Comparison of ENCODE assay signal across 8 cellular contexts in the genomic region with DNA sequence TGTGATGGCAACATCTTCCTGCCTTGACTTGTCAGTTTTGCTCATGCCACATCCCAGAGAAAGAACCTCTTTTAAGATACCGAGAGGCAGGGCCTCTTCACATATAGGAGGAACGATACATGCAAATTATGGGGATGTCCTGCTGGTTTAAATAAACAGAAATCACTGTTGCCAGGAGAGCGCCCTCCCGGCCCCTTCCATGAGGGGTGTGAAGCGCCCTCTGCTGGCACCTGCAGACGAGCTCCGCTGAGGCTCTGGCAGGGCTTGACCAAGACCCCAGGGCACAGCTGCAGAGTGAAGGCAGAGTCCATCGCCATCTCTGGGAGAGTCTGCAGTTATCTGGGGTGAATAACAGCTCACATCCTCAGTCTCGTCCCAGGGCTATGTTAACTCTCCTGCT.
A peak's percentile ranks its signal among the peaks of the same experiment; 100 is the strongest.
DNase-seq lines count a peak whose midpoint lies in the region; ATAC-seq and TF ChIP-seq lines count a peak whose summit lies in the region.
"Not testable (repeated sequence)": the region's sequence is repeated elsewhere in the genome, so short reads cannot be mapped to it uniquely, and the experiment has no call there.

No MANE protein-coding gene starts in this region.

- H3K4me3 Mint-ChIP-seq in H9, activated B cell treated with CpG ODN at 0.5 μM for 24 hours: not testable (repeated sequence)

- H3K36me3 Mint-ChIP-seq in H9 (ENCODE audit: insufficient read depth in 1 of 3, low read depth in 3 of 3); activated B cell treated with CpG ODN at 0.5 μM for 24 hours (ENCODE audit: low read depth): not testable (repeated sequence)

- H4K91ac ChIP-seq in H9 (ENCODE audit: insufficient read length, low read depth, low read length), result not testable (repeated sequence)

- not testable (repeated sequence) for H4K8ac ChIP-seq in H9 (replicated peaks; ENCODE audit: insufficient read length, low read depth, low read length)

- CTCF ChIA-PET in activated B cell treated with CpG ODN at 0.5 μM for 24 hours (lab: Charles Lee), result not testable (repeated sequence)

- H4K20me1 ChIP-seq in H9 (ENCODE audit: control insufficient read depth, insufficient read depth, insufficient read length); Loucy (ENCODE audit: insufficient read depth, low read length, poor library complexity, severe bottlenecking): not testable (repeated sequence)

- not testable (repeated sequence) for H2AK5ac ChIP-seq in H9 (ENCODE audit: insufficient read length, low read length)

- H3K36me3 ChIP-seq in Loucy (ENCODE audit: insufficient read depth, low read length); heart right ventricle: not testable (repeated sequence)

- H3K4ac ChIP-seq in H9 (ENCODE audit: low read depth, low read length), result not testable (repeated sequence)

- not testable (repeated sequence) for H2BK5ac ChIP-seq in H9 (ENCODE audit: insufficient read length, low read length)

- not testable (repeated sequence) for H3K4me3 ChIP-seq in Loucy (ENCODE audit: low read length, poor library complexity, severe bottlenecking); heart right ventricle

- not testable (repeated sequence) for H3K4me2 ChIP-seq in H9 (ENCODE audit: insufficient read depth, insufficient read length, low read length); Loucy (ENCODE audit: low read depth, low read length, poor library complexity, severe bottlenecking)

- WGBS in H9 (ENCODE audit: extremely low coverage, insufficient read length, low lambda C conversion rate), result no CpG with 5 or more reads among the region's 9 CpGs
- WGBS in heart right ventricle, 2 donors, result 4 to 6% methylated on average over 4 to 5 of the region's 9 CpGs

- H4K5ac ChIP-seq in H9 (ENCODE audit: insufficient read length, low read depth, low read length), result not testable (repeated sequence)

- not testable (repeated sequence) for H3K9me3 ChIP-seq in H9 (ENCODE audit: control insufficient read depth, low read depth, low read length); Loucy (ENCODE audit: insufficient read depth, low read depth, low read length); heart right ventricle

- not testable (repeated sequence) for H2BK120ac ChIP-seq in H9 (ENCODE audit: low read depth, low read length, poor library complexity, severe bottlenecking)

- H3K4me1 Mint-ChIP-seq in H9, activated B cell treated with CpG ODN at 0.5 μM for 24 hours: not testable (repeated sequence)

- H3F3A ChIP-seq in Loucy (ENCODE audit: low read depth), result not testable (repeated sequence)

- POLR2A ChIA-PET in activated B cell treated with CpG ODN at 0.5 μM for 24 hours (lab: Charles Lee), result not testable (repeated sequence)

- H3K18ac ChIP-seq in H9 (ENCODE audit: insufficient read length, low read depth, low read length), result not testable (repeated sequence)

- not testable (repeated sequence) for H3K56ac ChIP-seq in H9 (ENCODE audit: insufficient read length, low read depth, low read length)

- not testable (repeated sequence) for H3K4me1 ChIP-seq in H9 (ENCODE audit: insufficient read depth, low read length); Loucy (ENCODE audit: insufficient read depth, low read length, poor library complexity, severe bottlenecking); heart right ventricle

- DNase-seq in H9; activated B cell treated with CpG ODN at 0.5 μM for 24 hours; heart right ventricle; sciatic nerve (ENCODE audit: low spot score): not testable (repeated sequence)

- H3K27ac ChIP-seq in C4-2B; H9 (ENCODE audit: insufficient read length, low read depth, low read length); heart right ventricle: not testable (repeated sequence)

- H2BK12ac ChIP-seq in H9 (ENCODE audit: insufficient read length, low read depth, low read length), result not testable (repeated sequence)

- H3K9me2 ChIP-seq in Loucy (replicated peaks; ENCODE audit: low read depth, low read length), result not testable (repeated sequence)

- not testable (repeated sequence) for H3T11ph ChIP-seq in H9 (ENCODE audit: low read length)

- not testable (repeated sequence) for H3K23ac ChIP-seq in H9 (ENCODE audit: insufficient read length, low read depth, low read length)

- not testable (repeated sequence) for H3K79me1 ChIP-seq in H9 (ENCODE audit: insufficient read depth, low read depth, low read length, poor library complexity, severe bottlenecking)

- not testable (repeated sequence) for H3K9ac ChIP-seq in H9 (ENCODE audit: extremely low read depth, insufficient read length, low read length); Loucy (ENCODE audit: low read depth, low read length, poor library complexity, severe bottlenecking)

- H3K9me3 Mint-ChIP-seq in H9, result peaks cover 23 to 38% of the 10 kb centered on the region in 2 experiments
- H3K9me3 Mint-ChIP-seq in activated B cell treated with CpG ODN at 0.5 μM for 24 hours, result not testable (repeated sequence)

- H2BK20ac ChIP-seq in H9 (ENCODE audit: low read depth, low read length, poor library complexity, severe bottlenecking), result not testable (repeated sequence)

- not testable (repeated sequence) for H3K27ac Mint-ChIP-seq in H9, activated B cell treated with CpG ODN at 0.5 μM for 24 hours

- not testable (repeated sequence) for H2AFZ ChIP-seq in H9 (ENCODE audit: low read length); Loucy (ENCODE audit: low read length)

- intact Hi-C loops in activated B cell treated with CpG ODN at 0.5 μM for 24 hours (cut with micrococcal nuclease); heart right ventricle (cut with DNase I); sciatic nerve (cut with DNase I): not testable (repeated sequence)

- not testable (repeated sequence) for H3K14ac ChIP-seq in H9 (ENCODE audit: insufficient read depth, low read length)

- not testable (repeated sequence) for H3K23me2 ChIP-seq in H9 (ENCODE audit: insufficient read length, low read depth, low read length, poor library complexity, severe bottlenecking)

- ATAC-seq in GM19351 (IDR thresholded peaks at IDR 0.05; ENCODE audit: unreplicated experiment) (peak; percentile 96), HG03097 (IDR thresholded peaks at IDR 0.05; ENCODE audit: low FRiP score, unreplicated experiment) (peak; percentile 73), activated B cell treated with CpG ODN at 0.5 μM for 24 hours (ENCODE audit: low read depth) (peak; percentile 75), heart right ventricle (peak in 1 of 8 donors; percentile 47), sciatic nerve (peak; percentile 46)

- H3K27me3 ChIP-seq in H9 (ENCODE audit: insufficient read depth, low read length); Loucy (ENCODE audit: insufficient read depth, low read length, poor library complexity, severe bottlenecking): not testable (repeated sequence)
- peaks cover 0 to 13% (median 0%) of the 10 kb centered on the region in 7 donors for H3K27me3 ChIP-seq in heart right ventricle

- peak; percentile 7; the same call in 1 of the 2 replicates for TF ChIP-seq CTCF in C4-2B (conservative IDR thresholded peaks at IDR 0.05)
- TF ChIP-seq CTCF in H9 (conservative IDR thresholded peaks at IDR 0.05), result 0 out of 3 replicates have a peak, but pooled peaks have one; percentile 11
- peak; percentile 29 for TF ChIP-seq CTCF in Loucy (conservative IDR thresholded peaks at IDR 0.05; ENCODE audit: low read length)
- TF ChIP-seq CTCF in activated B cell treated with CpG ODN at 0.5 μM for 24 hours (IDR thresholded peaks at IDR 0.05), result not testable (repeated sequence)
- TF ChIP-seq CTCF in heart right ventricle (IDR thresholded peaks at IDR 0.05), result peak in 7 of 9 donors; percentile 9 to 35 (median 25)

- H3K27me3 Mint-ChIP-seq in H9 (ENCODE audit: low read depth); activated B cell treated with CpG ODN at 0.5 μM for 24 hours: not testable (repeated sequence)

- H2BK15ac ChIP-seq in H9 (ENCODE audit: low read depth, low read length), result not testable (repeated sequence)

- not testable (repeated sequence) for H3K79me2 ChIP-seq in H9 (ENCODE audit: insufficient read depth, low read length); Loucy (ENCODE audit: insufficient read depth, low read length)
